8 cellular contexts compared by ENCODE assay signal in the genomic region with DNA sequence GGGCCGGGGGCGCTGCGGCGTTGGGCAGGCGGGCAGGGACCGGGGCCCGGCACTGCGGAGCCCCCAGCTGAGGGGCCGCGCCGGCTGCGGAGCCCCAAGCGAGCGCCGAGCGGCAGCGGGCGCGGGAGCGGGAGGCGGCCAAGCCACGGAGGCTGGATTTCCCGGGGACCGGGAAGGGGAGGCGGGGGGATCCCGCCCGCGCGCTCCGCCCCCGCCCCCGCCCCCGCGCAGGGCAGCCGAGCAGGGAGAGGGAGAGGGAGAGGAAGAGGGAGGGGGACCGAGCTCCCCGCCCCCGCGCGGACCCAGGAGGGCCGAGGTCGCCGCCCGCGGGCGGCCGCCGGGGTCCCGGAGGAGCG. TPM values are rescaled to one million over a fixed set of nuclear protein-coding genes. Genes with fewer than 3 reads are reported as not detected.
A peak's percentile ranks its signal among the peaks of the same experiment; 100 is the strongest.
DNase-seq lines count a peak whose midpoint lies in the region; ATAC-seq and TF ChIP-seq lines count a peak whose summit lies in the region.

DLGAP3 (minus strand) TSS at position 154 of the 356 bp plus-strand sequence. CDS start 24,267 bp downstream, outside the sequence.

- no peaks in the 10 kb centered on the region for H3K9me3 ChIP-seq in ectodermal cell (ENCODE audit: control insufficient read depth, low read length)
- H3K9me3 ChIP-seq in psoas muscle: no peaks in the 10 kb centered on the region

- peak in 1 of 4 donors; percentile 25 for ATAC-seq in psoas muscle

- no peak for TF ChIP-seq CTCF in psoas muscle (IDR thresholded peaks at IDR 0.05)

- WGBS in ectodermal cell, 2 experiments: 1% methylated on average over 50 of the region's 50 CpGs
- WGBS in psoas muscle, 3 donors: 0 to 3% (median 1%) methylated on average over 5 to 50 of the region's 50 CpGs

- H3K27me3 ChIP-seq in ectodermal cell (ENCODE audit: control insufficient read depth, insufficient read depth, low read length, poor library complexity, severe bottlenecking): peaks cover 69% of the 10 kb centered on the region
- H3K27me3 ChIP-seq in psoas muscle (ENCODE audit: insufficient read depth in 3 of 3, low read length in 2 of 3): peaks cover 0 to 58% (median 35%) of the 10 kb centered on the region in 3 donors

- H3K27ac ChIP-seq in ectodermal cell (ENCODE audit: insufficient read depth, low read depth, low read length, poor library complexity, severe bottlenecking) (no peak within 1 kb of the TSS), psoas muscle (no peak within 1 kb of the TSS)

- H3K36me3 ChIP-seq in ectodermal cell (ENCODE audit: control insufficient read depth, insufficient read depth, low read length) (no peaks in the 10 kb centered on the region), psoas muscle (ENCODE audit: insufficient read depth in 1 of 2, low read depth in 1 of 2) (no peaks in the 10 kb centered on the region)

- H3K4me3 ChIP-seq in ectodermal cell (ENCODE audit: insufficient read depth, low read depth, low read length): peak within 1 kb of the TSS; percentile 52
- H3K4me3 ChIP-seq in psoas muscle: peak within 1 kb of the TSS; percentile 61

- H3K4me1 ChIP-seq in ectodermal cell (ENCODE audit: control insufficient read depth, insufficient read depth, low read length): peaks cover 7% of the 10 kb centered on the region
- peaks cover 7% of the 10 kb centered on the region for H3K4me1 ChIP-seq in psoas muscle

- intact Hi-C loops in psoas muscle (cut with DNase I): no loop called here

- peak; percentile 45 for DNase-seq in DMS79 treated with DMSO at 0.1 percent for 48 hours (lab: John Stamatoyannopoulos, UW)
- DNase-seq in DMS79 (lab: John Stamatoyannopoulos, UW): no peak
- DNase-seq in NCI-H748 (lab: John Stamatoyannopoulos, UW; ENCODE audit: unreplicated experiment): peak; percentile 48
- DNase-seq in psoas muscle: no peak
- no peak for DNase-seq in A172 (ENCODE audit: low spot score)
- no peak for DNase-seq in epidermal melanocyte (ENCODE audit: insufficient read length, low spot score)
- DNase-seq in DMS114 treated with DMSO at 0.1 percent for 48 hours (lab: John Stamatoyannopoulos, UW; ENCODE audit: unreplicated experiment): no peak

RNA-seq across cellular contexts. Expression of gene DLGAP3, which starts in this region (rescaled TPM):
- polyA plus RNA-seq in ectodermal cell (2013, experiment 1 of 4): 1.8 TPM
- polyA plus RNA-seq in ectodermal cell (2013, experiment 2 of 4): 2.5 TPM
- polyA plus RNA-seq in ectodermal cell (2013, experiment 3 of 4): 0.96 TPM
- polyA plus RNA-seq in ectodermal cell (2013, experiment 4 of 4): 1.6 TPM
- under 1 TPM in 3 of 4 donors, not detected in 1; 0.08 to 0.44 (median 0.17) TPM for total RNA-seq in psoas muscle
- under 1 TPM; 0.01 to 0.08 (median 0.03) TPM for polyA plus RNA-seq in psoas muscle
- total RNA-seq in A172 (2014; rRNA removed; shearing (Covaris generic)): 0.72 TPM in 1 of 2 replicates, not detected in the other

Comparison
In these comparisons a context has a peak if more than half of its experiments do, and no peak if none do; other contexts are left out.
1. DNase-seq: peak in DMS79 treated with DMSO at 0.1 percent for 48 hours (single experiment) and NCI-H748 (single experiment); none in DMS79 (single experiment), psoas muscle (0 of 2), A172 (single experiment), epidermal melanocyte (single experiment) and DMS114 treated with DMSO at 0.1 percent for 48 hours (single experiment).